1 cellular context compared by ENCODE assay signal in the genomic region with DNA sequence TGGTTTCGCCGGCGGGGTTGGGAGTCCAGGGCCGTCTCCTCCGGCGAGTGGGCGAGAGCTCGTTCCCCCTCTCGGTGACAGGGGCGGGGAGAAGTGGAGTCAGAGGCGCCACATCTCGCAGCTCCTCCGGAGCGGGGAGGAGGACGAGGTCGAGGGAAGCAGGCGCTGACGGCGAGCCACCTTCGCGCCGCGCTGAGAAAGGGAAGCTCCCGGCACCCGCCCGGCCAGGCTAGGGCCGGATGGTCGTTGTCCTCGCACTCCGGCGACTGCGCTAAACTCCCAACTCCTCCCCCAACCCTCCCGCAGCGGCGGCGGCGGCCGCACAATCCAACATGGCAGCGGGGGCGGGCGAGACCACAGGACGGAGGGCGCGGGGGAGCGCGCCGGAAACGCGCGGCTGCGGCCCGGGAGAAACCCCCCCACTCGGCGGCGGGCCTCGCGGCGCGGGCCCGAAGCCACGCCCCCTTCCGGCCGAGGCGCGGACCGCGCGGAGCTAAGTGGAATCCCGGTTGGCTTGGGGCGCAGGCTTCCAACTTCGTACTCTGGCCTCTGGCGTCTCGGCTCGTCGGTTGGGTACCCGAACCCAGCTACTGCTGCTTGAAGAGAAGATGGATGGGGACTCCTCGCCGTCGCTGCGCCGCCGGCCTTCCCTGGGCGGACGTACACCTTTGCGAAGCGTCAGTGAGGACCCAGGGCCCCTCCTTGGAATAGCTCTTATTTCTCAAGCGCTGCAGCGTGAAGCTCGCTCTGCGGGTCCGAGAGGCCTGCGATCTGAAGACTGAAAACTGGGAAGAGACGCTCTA.
TF ChIP-seq lines count a peak whose summit lies in the region.

WASL (minus strand) TSS at position 270 of the 803 bp plus-strand sequence; CDS start at position 1, 269 bp downstream.

TF ChIP-seq in K562, 482 proteins besides CTCF, POLR2A, EP300 and RAD21 (continued from another document and continues in another):
- TF ChIP-seq MGA (IDR thresholded peaks at IDR 0.05): 0 out of 2 replicates have a peak, but pooled peaks have one; percentile 24
- TF ChIP-seq, protein P1, sequence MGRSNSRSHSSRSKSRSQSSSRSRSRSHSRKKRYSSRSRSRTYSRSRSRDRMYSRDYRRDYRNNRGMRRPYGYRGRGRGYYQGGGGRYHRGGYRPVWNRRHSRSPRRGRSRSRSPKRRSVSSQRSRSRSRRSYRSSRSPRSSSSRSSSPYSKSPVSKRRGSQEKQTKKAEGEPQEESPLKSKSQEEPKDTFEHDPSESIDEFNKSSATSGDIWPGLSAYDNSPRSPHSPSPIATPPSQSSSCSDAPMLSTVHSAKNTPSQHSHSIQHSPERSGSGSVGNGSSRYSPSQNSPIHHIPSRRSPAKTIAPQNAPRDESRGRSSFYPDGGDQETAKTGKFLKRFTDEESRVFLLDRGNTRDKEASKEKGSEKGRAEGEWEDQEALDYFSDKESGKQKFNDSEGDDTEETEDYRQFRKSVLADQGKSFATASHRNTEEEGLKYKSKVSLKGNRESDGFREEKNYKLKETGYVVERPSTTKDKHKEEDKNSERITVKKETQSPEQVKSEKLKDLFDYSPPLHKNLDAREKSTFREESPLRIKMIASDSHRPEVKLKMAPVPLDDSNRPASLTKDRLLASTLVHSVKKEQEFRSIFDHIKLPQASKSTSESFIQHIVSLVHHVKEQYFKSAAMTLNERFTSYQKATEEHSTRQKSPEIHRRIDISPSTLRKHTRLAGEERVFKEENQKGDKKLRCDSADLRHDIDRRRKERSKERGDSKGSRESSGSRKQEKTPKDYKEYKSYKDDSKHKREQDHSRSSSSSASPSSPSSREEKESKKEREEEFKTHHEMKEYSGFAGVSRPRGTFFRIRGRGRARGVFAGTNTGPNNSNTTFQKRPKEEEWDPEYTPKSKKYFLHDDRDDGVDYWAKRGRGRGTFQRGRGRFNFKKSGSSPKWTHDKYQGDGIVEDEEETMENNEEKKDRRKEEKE (IDR thresholded peaks at IDR 0.05; ENCODE audit: borderline replicate concordance in 1 of 2, control insufficient read depth in 1 of 2, low read depth in 2 of 2, low read length in 1 of 2): peak in 1 of 2 experiments; percentile 89; a peak in 1 of 4 replicates
- TF ChIP-seq ZEB2 (IDR thresholded peaks at IDR 0.05): peak; percentile 69
- TF ChIP-seq TCFL5 (CRISPR knock-in tag; conservative IDR thresholded peaks at IDR 0.05): 0 out of 2 replicates have a peak, but pooled peaks have one; percentile 41
- peak; percentile 54; the same call in 1 of the 2 replicates for TF ChIP-seq ZNF324 (CRISPR knock-in tag; IDR thresholded peaks at IDR 0.05)
- peak; percentile 94; the same call in 1 of the 2 replicates for TF ChIP-seq KLF1 (tag; IDR thresholded peaks at IDR 0.05)
- TF ChIP-seq RFX5 (IDR thresholded peaks at IDR 0.05; ENCODE audit: low read depth, low read length): no peak
- peak; percentile 32; the same call in 1 of the 2 replicates for TF ChIP-seq DMBX1 (CRISPR knock-in tag; IDR thresholded peaks at IDR 0.05; ENCODE audit: borderline replicate concordance)
- TF ChIP-seq MYNN (IDR thresholded peaks at IDR 0.05): peak; percentile 14; the same call in 1 of the 2 replicates
- no peak for TF ChIP-seq MYNN (CRISPR knock-in tag; IDR thresholded peaks at IDR 0.05)
- TF ChIP-seq E2F3 (CRISPR knock-in tag; IDR thresholded peaks at IDR 0.05): 0 out of 2 replicates have a peak, but pooled peaks have one; percentile 66
- TF ChIP-seq NFIX (CRISPR knock-in tag; IDR thresholded peaks at IDR 0.05; ENCODE audit: low read depth): no peak
- no peak for TF ChIP-seq ZNF518B (CRISPR knock-in tag; IDR thresholded peaks at IDR 0.05)
- no peak for TF ChIP-seq ZNF551 (CRISPR knock-in tag; IDR thresholded peaks at IDR 0.05)
- TF ChIP-seq RNF2 (IDR thresholded peaks at IDR 0.05): peak; percentile 88
- TF ChIP-seq ZNF146 (CRISPR knock-in tag; IDR thresholded peaks at IDR 0.05; ENCODE audit: unreplicated experiment): peak; percentile 7
- peak; percentile 77 to 96 (median 92) for TF ChIP-seq YY1 (IDR thresholded peaks at IDR 0.05; ENCODE audit: borderline replicate concordance in 1 of 3, control insufficient read depth in 1 of 3, extremely low read depth in 1 of 3, insufficient read depth in 3 of 3, insufficient read length in 1 of 3, insufficient replicate concordance in 2 of 3, low read depth in 1 of 3, low read length in 2 of 3)
- TF ChIP-seq ZNF766 (CRISPR knock-in tag; conservative IDR thresholded peaks at IDR 0.05): peak; percentile 79
- TF ChIP-seq TAL1 (IDR thresholded peaks at IDR 0.05): 0 out of 2 replicates have a peak, but pooled peaks have one; percentile 15
- TF ChIP-seq HIVEP1 (CRISPR knock-in tag; IDR thresholded peaks at IDR 0.05): peak; percentile 72; the same call in 1 of the 2 replicates
- TF ChIP-seq GABPB2 (CRISPR knock-in tag; conservative IDR thresholded peaks at IDR 0.05): peak; percentile 89; the same call in 1 of the 2 replicates
- 0 out of 2 replicates have a peak, but pooled peaks have one; percentile 79 for TF ChIP-seq XRCC5 (IDR thresholded peaks at IDR 0.05; ENCODE audit: low read depth, low read length)
- TF ChIP-seq NCOR1 (IDR thresholded peaks at IDR 0.05): peak; percentile 63
- TF ChIP-seq SRSF3 (IDR thresholded peaks at IDR 0.05; ENCODE audit: insufficient read depth, low read length): 0 out of 2 replicates have a peak, but pooled peaks have one; percentile 19
- peak; percentile 94 for TF ChIP-seq ETS2 (tag; IDR thresholded peaks at IDR 0.05; ENCODE audit: borderline replicate concordance, poor library complexity, severe bottlenecking)
- TF ChIP-seq BCOR (IDR thresholded peaks at IDR 0.05): peak; percentile 49
- TF ChIP-seq KDM4B (IDR thresholded peaks at IDR 0.05; ENCODE audit: borderline replicate concordance in 2 of 2, low read depth in 1 of 2): peak in 1 of 2 experiments; percentile 53; a peak in 1 of 4 replicates
- peak; percentile 91 to 98 for TF ChIP-seq UBTF (IDR thresholded peaks at IDR 0.05; ENCODE audit: borderline replicate concordance in 1 of 2, low read depth in 2 of 2, low read length in 2 of 2)
- peak; percentile 81 for TF ChIP-seq GTF2F1 (IDR thresholded peaks at IDR 0.05; ENCODE audit: low read depth, low read length)
- TF ChIP-seq NR2C2 (CRISPR knock-in tag; IDR thresholded peaks at IDR 0.05): no peak
- TF ChIP-seq NR2C2 (tag; IDR thresholded peaks at IDR 0.05): peak; percentile 56; the same call in 1 of the 2 replicates
